Comparison of ENCODE assay signal across 8 cellular contexts in genomic region chr1:202968351-202968750, GRCh38. TPM values are rescaled to one million over a fixed set of nuclear protein-coding genes. Genes with fewer than 3 reads are reported as not detected.
DNase-seq lines count a peak whose midpoint lies in the region; ATAC-seq, FAIRE-seq and TF ChIP-seq lines count a peak whose summit lies in the region.
"Had no signal": no experiment of that assay in that cellular context is flagged by ENCODE, and none has a peak within 500 bp of the region (broad histone marks: within the 10 kb centered on the region; RNA-seq: fewer than 3 reads in every experiment).

No MANE protein-coding gene starts in this region.

- no peak overlapping the region for H3K14ac ChIP-seq in H1 (ENCODE audit: insufficient read length)

- peak overlapping the region; percentile 88 for H3K27ac Mint-ChIP-seq in T-helper 2 cell treated with Interferon-gamma antibody and Interleukin-4, amounts not matched to agents 5 μg/mL and 100 μg/mL, for 36 hours

- H4K5ac ChIP-seq in H1 (ENCODE audit: insufficient read length, low read depth, low read length), result no peak overlapping the region

- H4K91ac ChIP-seq in H1 (replicated peaks; ENCODE audit: insufficient read length, low read length), result no peak overlapping the region

- H3K79me1 ChIP-seq in H1 (ENCODE audit: low read depth, low read length), result no peaks in the 10 kb centered on the region

- H4K8ac ChIP-seq in H1 (ENCODE audit: extremely low read depth, insufficient read depth, low read length), result no peak overlapping the region

- H3K4ac ChIP-seq in H1 (replicated peaks; ENCODE audit: insufficient read length, low read depth, low read length), result no peak overlapping the region

- TF ChIP-seq POLR2A in H1 (IDR thresholded peaks at IDR 0.05; ENCODE audit: control extremely low read depth in 1 of 2, low read depth in 2 of 2, low read length in 2 of 2), result no peak

- CTCF ChIA-PET in H1 (lab: Charles Lee; ENCODE audit: partially characterized antibody), result interaction anchor here (0.7 to 1.7 kb wide), 14 partner anchors 9 to 235 kb away, joined by 3 to 11 read pairs (median 4); no protein-coding TSS in a partner anchor

- no peak overlapping the region for H3K27ac ChIP-seq in H1 (ENCODE audit: low read depth, low read length)
- H3K27ac ChIP-seq in smooth muscle cell (ENCODE audit: low read depth), result no peak overlapping the region

- no peak for FAIRE-seq in H1 (lab: Jason Lieb, UNC)
- FAIRE-seq: A204.1 had no signal

- H2BK15ac ChIP-seq in H1 (ENCODE audit: low read length), result no peak overlapping the region

- H2AFZ ChIP-seq in H1 (ENCODE audit: low read length) (no peak overlapping the region), smooth muscle cell (ENCODE audit: low read depth) (peak overlapping the region; percentile 89)

- no peak overlapping the region for H2BK20ac ChIP-seq in H1 (ENCODE audit: low read length)

- ATAC-seq in GM19023 (IDR thresholded peaks at IDR 0.05; ENCODE audit: unreplicated experiment) (no peak), HG03432 (IDR thresholded peaks at IDR 0.05; ENCODE audit: unreplicated experiment) (no peak)

- TF ChIP-seq RAD21 in H1 (IDR thresholded peaks at IDR 0.05 in 1 of 2, conservative IDR thresholded peaks at IDR 0.05 in 1 of 2; ENCODE audit: low read depth in 2 of 2, low read length in 2 of 2), result no peak

- H4K20me1 ChIP-seq in H1 (replicated peaks in 1 of 2; ENCODE audit: control insufficient read depth in 1 of 2, insufficient read depth in 2 of 2, low read length in 2 of 2) (peaks cover 0 to 2% of the 10 kb centered on the region in 2 experiments), smooth muscle cell (ENCODE audit: low read depth) (no peaks in the 10 kb centered on the region)

- no peak overlapping the region for H2BK120ac ChIP-seq in H1 (replicated peaks; ENCODE audit: low read depth, low read length)

- TF ChIP-seq CTCF in H1 (IDR thresholded peaks at IDR 0.05; ENCODE audit: control extremely low read depth in 1 of 3, insufficient read depth in 1 of 3, low read depth in 1 of 3, low read length in 3 of 3) (no peak), smooth muscle cell (IDR thresholded peaks at IDR 0.05; ENCODE audit: borderline replicate concordance, insufficient read depth, poor library complexity, severe bottlenecking) (no peak)

- peak overlapping the region in 2 of 4 experiments; percentile 67 to 75; a peak in 3 of 8 replicates for H3K4me3 ChIP-seq in H1 (ENCODE audit: extremely low read depth in 1 of 4, insufficient read depth in 2 of 4, low read depth in 3 of 4, low read length in 4 of 4)
- peak overlapping the region; percentile 97 for H3K4me3 ChIP-seq in smooth muscle cell

- H2AK5ac ChIP-seq in H1 (ENCODE audit: low read depth, low read length), result no peak overlapping the region

- peak overlapping the region; percentile 93 for H3K4me3 Mint-ChIP-seq in T-helper 2 cell treated with Interferon-gamma antibody and Interleukin-4, amounts not matched to agents 5 μg/mL and 100 μg/mL, for 36 hours

- no peak overlapping the region for H3K9ac ChIP-seq in H1 (replicated peaks in 1 of 4; ENCODE audit: extremely low read depth in 1 of 4, low read depth in 3 of 4, low read length in 3 of 4)
- H3K9ac ChIP-seq in smooth muscle cell (ENCODE audit: low read depth), result no peak overlapping the region

- no peak overlapping the region for H2BK5ac ChIP-seq in H1 (ENCODE audit: low read depth, low read length)

- H3K27me3 ChIP-seq in H1 (replicated peaks in 1 of 4; ENCODE audit: control insufficient read depth in 3 of 4, extremely low read depth in 1 of 4, insufficient read depth in 3 of 4, low read length in 3 of 4) (no peaks in the 10 kb centered on the region; a peak in 2 of 7 replicates), smooth muscle cell (ENCODE audit: low read depth) (peaks cover 9% of the 10 kb centered on the region)

- no peak overlapping the region for H3K18ac ChIP-seq in H1 (ENCODE audit: extremely low read depth, low read length)

- H3K56ac ChIP-seq in H1 (replicated peaks; ENCODE audit: insufficient read length, low read depth, low read length), result no peak overlapping the region

- H3K4me1 ChIP-seq in H1 (replicated peaks in 1 of 4; ENCODE audit: control insufficient read depth in 3 of 4, insufficient read depth in 4 of 4, low read length in 3 of 4), result peaks cover 4 to 6% (median 5%) of the 10 kb centered on the region in 4 experiments; a peak in 6 of 7 replicates
- H3K4me1 ChIP-seq in smooth muscle cell (ENCODE audit: low read depth), result peaks cover 11% of the 10 kb centered on the region

- H3K4me2 ChIP-seq in H1 (ENCODE audit: insufficient read depth in 1 of 2, low read depth in 2 of 2, low read length in 2 of 2) (peak overlapping the region; percentile 88 to 97), smooth muscle cell (peak overlapping the region; percentile 97)

- DNase-seq in T-helper 2 cell treated with Interferon-gamma antibody and Interleukin-4, amounts not matched to agents 5 μg/mL and 100 μg/mL, for 36 hours (ENCODE audit: low spot score), result no peak
- DNase-seq in T-helper 2 cell, result no peak
- DNase-seq in H1 (ENCODE audit: low read depth in 1 of 2, low spot score in 2 of 2), result no peak
- DNase-seq in smooth muscle cell (lab: John Stamatoyannopoulos, UW; ENCODE audit: unreplicated experiment), result no peak
- DNase-seq: activated gamma-delta T cell treated with Interleukin-2 at 50 U/mL for 16 hours had no signal

- TF ChIP-seq EP300 in H1 (IDR thresholded peaks at IDR 0.05; ENCODE audit: borderline replicate concordance in 1 of 2, low read depth in 2 of 2, low read length in 2 of 2), result no peak

- H3K23ac ChIP-seq in H1 (ENCODE audit: insufficient read length), result no peak overlapping the region

- WGBS in H1 (ENCODE audit: extremely low coverage in 1 of 2, insufficient coverage in 1 of 2, insufficient read length in 1 of 2, insufficient replicate concordance in 2 of 2, low coverage in 1 of 2, low lambda C conversion rate in 2 of 2, missing lambda C conversion rate in 1 of 2), 2 experiments, result 89% methylated on average over 3 of the region's 3 CpGs; no CpG with 5 or more reads in 1 of the 2 experiments
- 79% methylated on average over 3 of the region's 3 CpGs for WGBS in smooth muscle cell (ENCODE audit: low lambda C conversion rate)

- no peaks in the 10 kb centered on the region for H3K9me3 Mint-ChIP-seq in T-helper 2 cell treated with Interferon-gamma antibody and Interleukin-4, amounts not matched to agents 5 μg/mL and 100 μg/mL, for 36 hours

- peaks cover 5% of the 10 kb centered on the region for H3K36me3 Mint-ChIP-seq in T-helper 2 cell treated with Interferon-gamma antibody and Interleukin-4, amounts not matched to agents 5 μg/mL and 100 μg/mL, for 36 hours (ENCODE audit: low read depth)

- H3K27me3 Mint-ChIP-seq in T-helper 2 cell treated with Interferon-gamma antibody and Interleukin-4, amounts not matched to agents 5 μg/mL and 100 μg/mL, for 36 hours (ENCODE audit: low read depth), result peaks cover 4% of the 10 kb centered on the region

- H3K79me2 ChIP-seq in H1 (ENCODE audit: control insufficient read depth in 1 of 2, insufficient read depth in 2 of 2, low read length in 2 of 2) (no peaks in the 10 kb centered on the region), smooth muscle cell (ENCODE audit: low read depth) (no peaks in the 10 kb centered on the region)

- H3K36me3 ChIP-seq in H1 (ENCODE audit: control insufficient read depth in 2 of 4, insufficient read depth in 4 of 4, low read length in 3 of 4) (0 out of 8 replicates have a peak, but pooled peaks cover 0 to 2% (median 0%) of the 10 kb centered on the region in 4 experiments), smooth muscle cell (ENCODE audit: low read depth) (no peaks in the 10 kb centered on the region)

- peaks cover 4% of the 10 kb centered on the region for H3F3A ChIP-seq in smooth muscle cell (ENCODE audit: low read depth)

- no peaks in the 10 kb centered on the region for H3K9me3 ChIP-seq in H1 (ENCODE audit: insufficient read depth in 2 of 2, low read depth in 1 of 2, low read length in 1 of 2)
- no peaks in the 10 kb centered on the region for H3K9me3 ChIP-seq in smooth muscle cell (replicated peaks; ENCODE audit: low read depth)

- H3K23me2 ChIP-seq in H1 (ENCODE audit: low read depth, low read length), result peaks cover 10% of the 10 kb centered on the region

- POLR2A ChIA-PET in H1 (lab: Charles Lee; ENCODE audit: partially characterized antibody), result interaction anchor here (0.9 to 2.0 kb wide), 6 partner anchors 14 to 72 kb away, joined by 3 to 7 read pairs (median 3); no protein-coding TSS in a partner anchor

- no peak overlapping the region for H2BK12ac ChIP-seq in H1 (ENCODE audit: low read depth, low read length)

- H3K4me1 Mint-ChIP-seq in T-helper 2 cell treated with Interferon-gamma antibody and Interleukin-4, amounts not matched to agents 5 μg/mL and 100 μg/mL, for 36 hours (ENCODE audit: low read depth), result peaks cover 22% of the 10 kb centered on the region

RNA-seq across cellular contexts. Expression of gene CYB5R1, which starts 1.3 kb away (rescaled TPM):
- total RNA-seq in H1 (2021; fragmentation: NEBNext Ultra II Directional; extraction: Animal tissue kit (Norgen Biotek cat#: 25700)), result 14.3 and 17.1 TPM in 2 replicates
- polyA plus RNA-seq in H1 (2011; rRNA removed) (11.9 and 14.3 TPM in 2 replicates), smooth muscle cell (34.7 and 59.8 TPM in 2 replicates)
- polyA plus RNA-seq in H1 (2011; cell fraction: cytosol; rRNA removed), result 15.7 TPM
- polyA plus RNA-seq in H1 (2011; cell fraction: nucleus; rRNA removed), result 27.8 TPM
- polyA plus RNA-seq in H1 (2012, experiment 1 of 2), result 14.8 to 18.8 TPM (median 17.9 TPM) in 4 replicates
- 14.5 TPM for polyA plus RNA-seq in H1 (2012, experiment 2 of 2)
- polyA plus RNA-seq in H1 (2013, experiment 1 of 2), result 19.6 TPM
- polyA plus RNA-seq in H1 (2013, experiment 2 of 2), result 20.9 TPM
- 18.8 and 20.4 TPM in 2 replicates for polyA minus RNA-seq in H1 (2011; rRNA and poly(A)+ RNA removed)
- 10.9 TPM for polyA minus RNA-seq in H1 (2011; cell fraction: cytosol; rRNA and poly(A)+ RNA removed)
- polyA minus RNA-seq in H1 (2011; cell fraction: nucleus; rRNA and poly(A)+ RNA removed), result 19.4 TPM
- 35.1 and 37.5 TPM in 2 replicates for total RNA-seq in smooth muscle cell

RNA-seq across cellular contexts. Expression of gene ADIPOR1, which starts 10.2 kb away (rescaled TPM):
- total RNA-seq in H1 (2021; fragmentation: NEBNext Ultra II Directional; extraction: Animal tissue kit (Norgen Biotek cat#: 25700)), result 69.2 and 69.8 TPM in 2 replicates
- polyA plus RNA-seq in H1 (2011; rRNA removed), result 92.0 and 118 TPM in 2 replicates
- 94.5 TPM for polyA plus RNA-seq in H1 (2011; cell fraction: cytosol; rRNA removed)
- polyA plus RNA-seq in H1 (2011; cell fraction: nucleus; rRNA removed), result 67.8 TPM
- polyA plus RNA-seq in H1 (2012, experiment 1 of 2), result 57.4 to 64.6 TPM (median 60.1 TPM) in 4 replicates
- polyA plus RNA-seq in H1 (2012, experiment 2 of 2), result 65.3 TPM
- polyA plus RNA-seq in H1 (2013, experiment 1 of 2), result 87.3 TPM
- polyA plus RNA-seq in H1 (2013, experiment 2 of 2), result 87.8 TPM
- polyA minus RNA-seq in H1 (2011; rRNA and poly(A)+ RNA removed), result 190 and 194 TPM in 2 replicates
- 50.3 TPM for polyA minus RNA-seq in H1 (2011; cell fraction: cytosol; rRNA and poly(A)+ RNA removed)
- polyA minus RNA-seq in H1 (2011; cell fraction: nucleus; rRNA and poly(A)+ RNA removed), result 57.3 TPM
- total RNA-seq in smooth muscle cell, result 132 TPM in 2 replicates
- polyA plus RNA-seq in smooth muscle cell, result 146 and 150 TPM in 2 replicates

RNA-seq across cellular contexts. Expression of gene TMEM183A, which starts 38.8 kb away (rescaled TPM):
- total RNA-seq in H1 (2021; fragmentation: NEBNext Ultra II Directional; extraction: Animal tissue kit (Norgen Biotek cat#: 25700)), result 107 TPM in 2 replicates
- polyA plus RNA-seq in H1 (2011; rRNA removed), result 160 and 173 TPM in 2 replicates
- polyA plus RNA-seq in H1 (2011; cell fraction: cytosol; rRNA removed), result 145 TPM
- 139 TPM for polyA plus RNA-seq in H1 (2011; cell fraction: nucleus; rRNA removed)
- polyA plus RNA-seq in H1 (2012, experiment 1 of 2), result 74.7 to 91.0 TPM (median 88.0 TPM) in 4 replicates
- polyA plus RNA-seq in H1 (2012, experiment 2 of 2), result 75.9 TPM
- 66.1 TPM for polyA plus RNA-seq in H1 (2013, experiment 1 of 2)
- polyA plus RNA-seq in H1 (2013, experiment 2 of 2), result 65.5 TPM
- 169 and 202 TPM in 2 replicates for polyA minus RNA-seq in H1 (2011; rRNA and poly(A)+ RNA removed)
- 46.2 TPM for polyA minus RNA-seq in H1 (2011; cell fraction: cytosol; rRNA and poly(A)+ RNA removed)
- 65.6 TPM for polyA minus RNA-seq in H1 (2011; cell fraction: nucleus; rRNA and poly(A)+ RNA removed)
- 55.0 and 68.6 TPM in 2 replicates for total RNA-seq in smooth muscle cell
- 54.9 and 60.4 TPM in 2 replicates for polyA plus RNA-seq in smooth muscle cell

RNA-seq across cellular contexts. Expression of gene KLHL12, which starts 41.3 kb away (rescaled TPM):
- 29.9 and 33.3 TPM in 2 replicates for total RNA-seq in H1 (2021; fragmentation: NEBNext Ultra II Directional; extraction: Animal tissue kit (Norgen Biotek cat#: 25700))
- polyA plus RNA-seq in H1 (2011; rRNA removed) (22.3 and 27.2 TPM in 2 replicates), smooth muscle cell (19.0 and 19.5 TPM in 2 replicates)
- 32.5 TPM for polyA plus RNA-seq in H1 (2011; cell fraction: cytosol; rRNA removed)
- polyA plus RNA-seq in H1 (2011; cell fraction: nucleus; rRNA removed), result 22.4 TPM
- 26.4 to 30.7 TPM (median 26.8 TPM) in 4 replicates for polyA plus RNA-seq in H1 (2012, experiment 1 of 2)
- polyA plus RNA-seq in H1 (2012, experiment 2 of 2), result 2.3 TPM
- 13.1 TPM for polyA plus RNA-seq in H1 (2013, experiment 1 of 2)
- polyA plus RNA-seq in H1 (2013, experiment 2 of 2), result 13.2 TPM
- 53.7 and 75.9 TPM in 2 replicates for polyA minus RNA-seq in H1 (2011; rRNA and poly(A)+ RNA removed)
- 15.3 TPM for polyA minus RNA-seq in H1 (2011; cell fraction: cytosol; rRNA and poly(A)+ RNA removed)
- 20.5 TPM for polyA minus RNA-seq in H1 (2011; cell fraction: nucleus; rRNA and poly(A)+ RNA removed)
- 22.7 and 25.4 TPM in 2 replicates for total RNA-seq in smooth muscle cell

RNA-seq across cellular contexts. Expression of gene PPFIA4, which starts 57.9 kb away (rescaled TPM):
- 7.0 and 9.9 TPM in 2 replicates for total RNA-seq in H1 (2021; fragmentation: NEBNext Ultra II Directional; extraction: Animal tissue kit (Norgen Biotek cat#: 25700))
- polyA plus RNA-seq in H1 (2011; rRNA removed), result 9.0 and 12.5 TPM in 2 replicates
- polyA plus RNA-seq in H1 (2011; cell fraction: cytosol; rRNA removed), result 22.1 TPM
- 186 TPM for polyA plus RNA-seq in H1 (2011; cell fraction: nucleus; rRNA removed)
- 10.0 to 15.4 TPM (median 12.6 TPM) in 4 replicates for polyA plus RNA-seq in H1 (2012, experiment 1 of 2)
- 1.9 TPM for polyA plus RNA-seq in H1 (2012, experiment 2 of 2)
- 5.7 TPM for polyA plus RNA-seq in H1 (2013, experiment 1 of 2)
- polyA plus RNA-seq in H1 (2013, experiment 2 of 2), result 3.7 TPM
- polyA minus RNA-seq in H1 (2011; rRNA and poly(A)+ RNA removed), result 9.0 and 14.0 TPM in 2 replicates
- 11.4 TPM for polyA minus RNA-seq in H1 (2011; cell fraction: cytosol; rRNA and poly(A)+ RNA removed)
- 37.6 TPM for polyA minus RNA-seq in H1 (2011; cell fraction: nucleus; rRNA and poly(A)+ RNA removed)
- 10.4 and 10.8 TPM in 2 replicates for total RNA-seq in smooth muscle cell
- polyA plus RNA-seq in smooth muscle cell, result 6.5 and 9.0 TPM in 2 replicates
